1 cellular context compared by ENCODE assay signal in the genomic region with DNA sequence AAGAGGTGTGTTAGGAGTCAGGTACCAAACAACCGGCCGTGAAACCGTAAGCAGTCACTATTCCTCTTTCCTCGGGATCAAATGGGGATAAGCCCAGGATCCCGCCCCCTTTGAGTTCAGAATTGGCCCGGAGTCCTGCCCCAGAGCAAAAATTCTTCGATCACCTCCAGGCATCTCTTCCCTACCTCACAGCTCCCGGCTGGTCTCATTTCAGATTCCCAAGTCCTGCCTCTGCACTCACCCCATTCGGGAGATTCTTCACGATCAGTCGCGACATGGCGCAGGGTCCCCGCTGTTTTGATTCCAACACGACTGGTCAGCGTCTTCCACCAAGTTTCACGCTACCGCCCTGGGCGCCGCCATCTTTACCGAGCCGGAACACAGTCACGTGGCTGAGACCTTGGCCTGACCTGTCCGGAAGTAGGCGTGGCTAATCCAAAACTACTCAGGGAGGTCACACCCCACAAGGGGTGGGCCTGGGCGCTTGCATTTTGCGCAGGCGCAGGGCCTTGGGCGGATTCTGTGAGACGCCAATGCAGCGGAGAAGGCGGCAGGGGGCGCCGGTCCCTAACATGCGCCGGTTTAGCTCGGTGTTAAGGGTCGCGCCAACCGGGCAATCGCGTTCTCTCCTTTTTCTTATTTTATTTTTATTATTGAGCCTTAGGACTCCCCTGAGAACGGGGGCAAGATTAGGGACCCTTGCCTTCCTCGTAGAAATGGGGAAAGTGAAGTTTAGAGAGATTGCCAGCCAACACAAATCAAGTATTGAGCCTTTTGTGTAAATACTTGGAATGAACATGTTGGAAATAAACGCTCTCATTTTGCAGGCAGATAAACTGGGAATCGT.
TF ChIP-seq lines count a peak whose summit lies in the region.

A gene with protein sequence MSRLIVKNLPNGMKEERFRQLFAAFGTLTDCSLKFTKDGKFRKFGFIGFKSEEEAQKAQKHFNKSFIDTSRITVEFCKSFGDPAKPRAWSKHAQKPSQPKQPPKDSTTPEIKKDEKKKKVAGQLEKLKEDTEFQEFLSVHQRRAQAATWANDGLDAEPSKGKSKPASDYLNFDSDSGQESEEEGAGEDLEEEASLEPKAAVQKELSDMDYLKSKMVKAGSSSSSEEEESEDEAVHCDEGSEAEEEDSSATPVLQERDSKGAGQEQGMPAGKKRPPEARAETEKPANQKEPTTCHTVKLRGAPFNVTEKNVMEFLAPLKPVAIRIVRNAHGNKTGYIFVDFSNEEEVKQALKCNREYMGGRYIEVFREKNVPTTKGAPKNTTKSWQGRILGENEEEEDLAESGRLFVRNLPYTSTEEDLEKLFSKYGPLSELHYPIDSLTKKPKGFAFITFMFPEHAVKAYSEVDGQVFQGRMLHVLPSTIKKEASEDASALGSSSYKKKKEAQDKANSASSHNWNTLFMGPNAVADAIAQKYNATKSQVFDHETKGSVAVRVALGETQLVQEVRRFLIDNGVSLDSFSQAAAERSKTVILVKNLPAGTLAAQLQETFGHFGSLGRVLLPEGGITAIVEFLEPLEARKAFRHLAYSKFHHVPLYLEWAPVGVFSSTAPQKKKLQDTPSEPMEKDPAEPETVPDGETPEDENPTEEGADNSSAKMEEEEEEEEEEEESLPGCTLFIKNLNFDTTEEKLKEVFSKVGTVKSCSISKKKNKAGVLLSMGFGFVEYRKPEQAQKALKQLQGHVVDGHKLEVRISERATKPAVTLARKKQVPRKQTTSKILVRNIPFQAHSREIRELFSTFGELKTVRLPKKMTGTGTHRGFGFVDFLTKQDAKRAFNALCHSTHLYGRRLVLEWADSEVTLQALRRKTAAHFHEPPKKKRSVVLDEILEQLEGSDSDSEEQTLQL (minus strand): TSS at position 375 of the 847 bp plus-strand sequence. CDS start 98 bp downstream, at position 277.

TF ChIP-seq in HepG2, 621 proteins besides CTCF, POLR2A, EP300 and RAD21 (continued from another document and continues in another):
- TF ChIP-seq ATF4 (CRISPR knock-in tag; IDR thresholded peaks at IDR 0.05) (peak in 1 of 2 experiments; percentile 56; a peak in 2 of 4 replicates), MXI1 (IDR thresholded peaks at IDR 0.05; ENCODE audit: borderline replicate concordance, low read depth, low read length) (peak; percentile 99), HOXA3 (CRISPR knock-in tag; IDR thresholded peaks at IDR 0.05) (peak; percentile 73; the same call in 1 of the 2 replicates), FOXM1 (CRISPR knock-in tag; IDR thresholded peaks at IDR 0.05) (no peak), ZNF24 (IDR thresholded peaks at IDR 0.05) (no peak), PPARG (CRISPR knock-in tag; conservative IDR thresholded peaks at IDR 0.05) (no peak), ZNF326 (CRISPR knock-in tag; IDR thresholded peaks at IDR 0.05; ENCODE audit: borderline replicate concordance) (no peak), ZNF7 (CRISPR knock-in tag; IDR thresholded peaks at IDR 0.05) (no peak), ZNF30 (CRISPR knock-in tag; IDR thresholded peaks at IDR 0.05) (no peak), HNRNPL (IDR thresholded peaks at IDR 0.05; ENCODE audit: low read depth, low read length) (no peak), PLRG1 (conservative IDR thresholded peaks at IDR 0.05) (no peak), SOX6 (IDR thresholded peaks at IDR 0.05) (no peak), SOX6 (CRISPR knock-in tag; IDR thresholded peaks at IDR 0.05) (0 out of 2 replicates have a peak, but pooled peaks have one; percentile 44), XBP1 (CRISPR knock-in tag; IDR thresholded peaks at IDR 0.05) (no peak), AHR (CRISPR knock-in tag; IDR thresholded peaks at IDR 0.05) (0 out of 2 replicates have a peak, but pooled peaks have one; percentile 70), ATF1 (CRISPR knock-in tag; IDR thresholded peaks at IDR 0.05) (0 out of 2 replicates have a peak, but pooled peaks have one; percentile 45), ZKSCAN1 (IDR thresholded peaks at IDR 0.05; ENCODE audit: low read length) (no peak), RORA (CRISPR knock-in tag; IDR thresholded peaks at IDR 0.05) (no peak), TBP (CRISPR knock-in tag; IDR thresholded peaks at IDR 0.05) (no peak), TBL1XR1 (IDR thresholded peaks at IDR 0.05; ENCODE audit: borderline replicate concordance, low read length, partially characterized antibody) (no peak), ZNF350 (CRISPR knock-in tag; IDR thresholded peaks at IDR 0.05; ENCODE audit: borderline replicate concordance, low read depth) (peak; percentile 82), NFE2L1 (CRISPR knock-in tag; IDR thresholded peaks at IDR 0.05; ENCODE audit: borderline replicate concordance) (peak; percentile 56; the same call in 1 of the 2 replicates), MAFF (IDR thresholded peaks at IDR 0.05; ENCODE audit: low read depth, low read length) (no peak), NR3C1 (CRISPR knock-in tag; IDR thresholded peaks at IDR 0.05) (no peak), ZNF335 (CRISPR knock-in tag; IDR thresholded peaks at IDR 0.05) (no peak), ZFP90 (CRISPR knock-in tag; IDR thresholded peaks at IDR 0.05; ENCODE audit: borderline replicate concordance) (peak; percentile 72; the same call in 1 of the 2 replicates), SP4 (CRISPR knock-in tag; IDR thresholded peaks at IDR 0.05) (peak; percentile 78; the same call in 1 of the 2 replicates), ZNF580 (CRISPR knock-in tag; IDR thresholded peaks at IDR 0.05; ENCODE audit: borderline replicate concordance, low read depth) (no peak; the same call in 1 of the 2 replicates), JUND (CRISPR knock-in tag; IDR thresholded peaks at IDR 0.05) (no peak), SIN3B (IDR thresholded peaks at IDR 0.05; ENCODE audit: low read length) (peak; percentile 99), NR2F1 (CRISPR knock-in tag; IDR thresholded peaks at IDR 0.05) (peak; percentile 27 to 59; a peak in 2 of 4 replicates), ZNF256 (CRISPR knock-in tag; conservative IDR thresholded peaks at IDR 0.05) (no peak), ZNF33A (CRISPR knock-in tag; IDR thresholded peaks at IDR 0.05; ENCODE audit: borderline replicate concordance) (no peak), ZBTB20 (CRISPR knock-in tag; IDR thresholded peaks at IDR 0.05; ENCODE audit: borderline replicate concordance, low read depth) (no peak), FOXP4 (CRISPR knock-in tag; IDR thresholded peaks at IDR 0.05) (peak; percentile 17; the same call in 1 of the 2 replicates), ELF4 (CRISPR knock-in tag; IDR thresholded peaks at IDR 0.05; ENCODE audit: borderline replicate concordance) (0 out of 2 replicates have a peak, but pooled peaks have one; percentile 29), BHLHE40 (IDR thresholded peaks at IDR 0.05; ENCODE audit: low read length) (peak; percentile 73), KAT8 (CRISPR knock-in tag; IDR thresholded peaks at IDR 0.05) (peak; percentile 98), HOXA5 (CRISPR knock-in tag; IDR thresholded peaks at IDR 0.05) (peak; percentile 48; the same call in 1 of the 2 replicates), NR2F6 (IDR thresholded peaks at IDR 0.05) (0 out of 2 replicates have a peak, but pooled peaks have one; percentile 54), NR2F6 (CRISPR knock-in tag; IDR thresholded peaks at IDR 0.05) (peak; percentile 75; the same call in 1 of the 2 replicates), SAP130 (CRISPR knock-in tag; IDR thresholded peaks at IDR 0.05; ENCODE audit: low read depth) (peak; percentile 99), NPAS2 (CRISPR knock-in tag; IDR thresholded peaks at IDR 0.05; ENCODE audit: borderline replicate concordance) (no peak)
- TF ChIP-seq, protein P1, sequence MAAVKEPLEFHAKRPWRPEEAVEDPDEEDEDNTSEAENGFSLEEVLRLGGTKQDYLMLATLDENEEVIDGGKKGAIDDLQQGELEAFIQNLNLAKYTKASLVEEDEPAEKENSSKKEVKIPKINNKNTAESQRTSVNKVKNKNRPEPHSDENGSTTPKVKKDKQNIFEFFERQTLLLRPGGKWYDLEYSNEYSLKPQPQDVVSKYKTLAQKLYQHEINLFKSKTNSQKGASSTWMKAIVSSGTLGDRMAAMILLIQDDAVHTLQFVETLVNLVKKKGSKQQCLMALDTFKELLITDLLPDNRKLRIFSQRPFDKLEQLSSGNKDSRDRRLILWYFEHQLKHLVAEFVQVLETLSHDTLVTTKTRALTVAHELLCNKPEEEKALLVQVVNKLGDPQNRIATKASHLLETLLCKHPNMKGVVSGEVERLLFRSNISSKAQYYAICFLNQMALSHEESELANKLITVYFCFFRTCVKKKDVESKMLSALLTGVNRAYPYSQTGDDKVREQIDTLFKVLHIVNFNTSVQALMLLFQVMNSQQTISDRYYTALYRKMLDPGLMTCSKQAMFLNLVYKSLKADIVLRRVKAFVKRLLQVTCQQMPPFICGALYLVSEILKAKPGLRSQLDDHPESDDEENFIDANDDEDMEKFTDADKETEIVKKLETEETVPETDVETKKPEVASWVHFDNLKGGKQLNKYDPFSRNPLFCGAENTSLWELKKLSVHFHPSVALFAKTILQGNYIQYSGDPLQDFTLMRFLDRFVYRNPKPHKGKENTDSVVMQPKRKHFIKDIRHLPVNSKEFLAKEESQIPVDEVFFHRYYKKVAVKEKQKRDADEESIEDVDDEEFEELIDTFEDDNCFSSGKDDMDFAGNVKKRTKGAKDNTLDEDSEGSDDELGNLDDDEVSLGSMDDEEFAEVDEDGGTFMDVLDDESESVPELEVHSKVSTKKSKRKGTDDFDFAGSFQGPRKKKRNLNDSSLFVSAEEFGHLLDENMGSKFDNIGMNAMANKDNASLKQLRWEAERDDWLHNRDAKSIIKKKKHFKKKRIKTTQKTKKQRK (IDR thresholded peaks at IDR 0.05; ENCODE audit: low read length) = no peak
- TF ChIP-seq, protein P2, sequence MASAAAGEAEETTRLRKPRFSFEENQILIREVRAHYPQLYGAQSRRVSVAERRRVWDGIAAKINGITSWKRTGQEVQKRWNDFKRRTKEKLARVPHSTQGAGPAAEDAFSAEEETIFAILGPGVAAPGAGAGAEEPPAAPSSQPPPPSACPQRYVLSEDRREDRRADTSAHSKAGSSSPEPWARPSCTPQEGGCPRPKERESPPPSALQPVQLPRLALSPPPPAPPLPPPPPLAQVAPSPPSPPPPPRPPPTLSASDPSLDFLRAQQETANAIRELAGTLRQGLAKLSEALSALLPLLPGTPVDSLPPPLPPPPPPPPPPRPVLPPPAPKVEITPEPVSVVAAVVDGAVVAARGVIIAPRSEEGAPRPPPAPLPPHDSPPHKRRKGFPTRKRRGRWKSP (CRISPR knock-in tag; IDR thresholded peaks at IDR 0.05) = peak; percentile 68; the same call in 1 of the 2 replicates
- TF ChIP-seq, protein P3, sequence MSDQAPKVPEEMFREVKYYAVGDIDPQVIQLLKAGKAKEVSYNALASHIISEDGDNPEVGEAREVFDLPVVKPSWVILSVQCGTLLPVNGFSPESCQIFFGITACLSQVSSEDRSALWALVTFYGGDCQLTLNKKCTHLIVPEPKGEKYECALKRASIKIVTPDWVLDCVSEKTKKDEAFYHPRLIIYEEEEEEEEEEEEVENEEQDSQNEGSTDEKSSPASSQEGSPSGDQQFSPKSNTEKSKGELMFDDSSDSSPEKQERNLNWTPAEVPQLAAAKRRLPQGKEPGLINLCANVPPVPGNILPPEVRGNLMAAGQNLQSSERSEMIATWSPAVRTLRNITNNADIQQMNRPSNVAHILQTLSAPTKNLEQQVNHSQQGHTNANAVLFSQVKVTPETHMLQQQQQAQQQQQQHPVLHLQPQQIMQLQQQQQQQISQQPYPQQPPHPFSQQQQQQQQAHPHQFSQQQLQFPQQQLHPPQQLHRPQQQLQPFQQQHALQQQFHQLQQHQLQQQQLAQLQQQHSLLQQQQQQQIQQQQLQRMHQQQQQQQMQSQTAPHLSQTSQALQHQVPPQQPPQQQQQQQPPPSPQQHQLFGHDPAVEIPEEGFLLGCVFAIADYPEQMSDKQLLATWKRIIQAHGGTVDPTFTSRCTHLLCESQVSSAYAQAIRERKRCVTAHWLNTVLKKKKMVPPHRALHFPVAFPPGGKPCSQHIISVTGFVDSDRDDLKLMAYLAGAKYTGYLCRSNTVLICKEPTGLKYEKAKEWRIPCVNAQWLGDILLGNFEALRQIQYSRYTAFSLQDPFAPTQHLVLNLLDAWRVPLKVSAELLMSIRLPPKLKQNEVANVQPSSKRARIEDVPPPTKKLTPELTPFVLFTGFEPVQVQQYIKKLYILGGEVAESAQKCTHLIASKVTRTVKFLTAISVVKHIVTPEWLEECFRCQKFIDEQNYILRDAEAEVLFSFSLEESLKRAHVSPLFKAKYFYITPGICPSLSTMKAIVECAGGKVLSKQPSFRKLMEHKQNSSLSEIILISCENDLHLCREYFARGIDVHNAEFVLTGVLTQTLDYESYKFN (CRISPR knock-in tag; conservative IDR thresholded peaks at IDR 0.05) = 0 out of 2 replicates have a peak, but pooled peaks have one; percentile 12
- TF ChIP-seq, protein P4, sequence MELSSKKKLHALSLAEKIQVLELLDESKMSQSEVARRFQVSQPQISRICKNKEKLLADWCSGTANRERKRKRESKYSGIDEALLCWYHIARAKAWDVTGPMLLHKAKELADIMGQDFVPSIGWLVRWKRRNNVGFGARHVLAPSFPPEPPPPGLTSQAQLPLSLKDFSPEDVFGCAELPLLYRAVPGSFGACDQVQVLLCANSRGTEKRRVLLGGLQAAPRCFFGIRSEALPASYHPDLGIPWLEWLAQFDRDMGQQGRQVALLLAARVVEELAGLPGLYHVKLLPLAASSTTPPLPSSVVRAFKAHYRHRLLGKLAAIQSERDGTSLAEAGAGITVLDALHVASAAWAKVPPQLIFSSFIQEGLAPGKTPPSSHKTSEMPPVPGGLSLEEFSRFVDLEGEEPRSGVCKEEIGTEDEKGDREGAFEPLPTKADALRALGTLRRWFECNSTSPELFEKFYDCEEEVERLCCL (CRISPR knock-in tag; IDR thresholded peaks at IDR 0.05; ENCODE audit: borderline replicate concordance) = 0 out of 2 replicates have a peak, but pooled peaks have one; percentile 55
